ENCODE assay signal across 27 cellular contexts in the genomic region with DNA sequence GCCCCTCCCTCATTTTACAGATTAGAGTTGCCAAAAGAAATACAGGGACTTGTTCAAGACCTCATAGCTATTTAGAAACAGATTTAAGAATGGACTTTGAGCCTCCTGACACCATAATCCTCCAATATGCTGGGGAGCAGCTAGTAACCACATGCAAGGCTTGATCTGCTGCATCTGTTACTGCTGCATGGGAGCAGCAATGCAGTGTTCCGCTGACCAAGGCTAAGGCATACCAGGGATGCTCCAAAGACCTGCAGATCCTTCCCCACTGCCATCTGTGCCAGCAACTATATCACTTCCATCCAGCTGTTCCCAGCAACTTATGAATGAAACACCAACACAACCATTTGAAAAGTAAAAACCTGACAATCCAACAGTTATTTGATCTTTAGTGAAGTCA.
"Had no signal": no experiment of that assay in that cellular context is flagged by ENCODE, and none has a peak within 500 bp of the region (broad histone marks: within the 10 kb centered on the region; RNA-seq: fewer than 3 reads in every experiment).

No MANE protein-coding gene starts in this region.

- H3K4me1 ChIP-seq: ascending aorta had no signal

- ATAC-seq: activated CD4-positive, alpha-beta T cell treated with anti-CD3 and anti-CD28 coated beads for 36 hours; activated CD8-positive, alpha-beta T cell treated with anti-CD3 and anti-CD28 coated beads for 36 hours; activated naive CD8-positive, alpha-beta T cell treated with anti-CD3 and anti-CD28 coated beads, Interleukin-2, amount 50 U/mL, for 24 hours; activated T-cell treated with anti-CD3 and anti-CD28 coated beads, Interleukin-2, amount 50 U/mL, for 72 hours; body of pancreas; Panc1; Right ventricle myocardium inferior; T-cell had no signal

- DNase-seq: activated CD4-positive, alpha-beta T cell treated with anti-CD3 and anti-CD28 coated beads for 36 hours; activated CD4-positive, alpha-beta T cell treated with anti-CD3 and anti-CD28 coated beads, Interleukin-2, amount 50 U/mL, for 1 hour; activated CD8-positive, alpha-beta memory T cell treated with anti-CD3 and anti-CD28 coated beads, Interleukin-2, amount 50 U/mL, for 4 hours; activated CD8-positive, alpha-beta T cell treated with anti-CD3 and anti-CD28 coated beads for 36 hours; activated naive CD4-positive, alpha-beta T cell treated with anti-CD3 and anti-CD28 coated beads, Interleukin-2, amount 50 U/mL, for 16 hours; activated naive CD8-positive, alpha-beta T cell treated with anti-CD3 and anti-CD28 coated beads, Interleukin-2, amount 50 U/mL, for 24 hours; activated T-cell treated with anti-CD3 and anti-CD28 coated beads, Interleukin-2, amount 50 U/mL, for 72 hours; amniotic stem cell; body of pancreas; MM.1S; NCI-H1105; NCI-H1436; NCI-H1694 treated with DMSO at 0.1 percent for 48 hours; NCI-H2029 treated with DMSO at 0.1 percent for 48 hours; NCI-H510A treated with DMSO at 0.1 percent for 48 hours; NCI-H748 treated with DMSO at 0.1 percent for 48 hours; NK-92 treated with Interleukin-12 subunit alpha and Interleukin-12 subunit beta, amount 100 ng/mL, for 24 hours; OCI-M1; RPMI8226; T-cell; T-helper 2 cell; T1000 had no signal

- H3K27me3 ChIP-seq: ascending aorta, body of pancreas had no signal

- H3K27ac ChIP-seq: ascending aorta, body of pancreas, SK-N-MC, VCaP had no signal

- H3K4me3 ChIP-seq: ascending aorta, body of pancreas, SK-N-MC had no signal

- H3K36me3 ChIP-seq: ascending aorta had no signal

- H3K9me3 ChIP-seq: ascending aorta, body of pancreas had no signal
